In genomic region chr19:8305798-8306197, GRCh38 we compare ENCODE assay signal across 1 cellular context.
TF ChIP-seq lines count a peak whose summit lies in the region.

No MANE protein-coding gene starts in this region.

TF ChIP-seq in IMR-90, 13 proteins besides CTCF, POLR2A, EP300 and RAD21 (continued from another document):
- no peak for TF ChIP-seq MXI1 (IDR thresholded peaks at IDR 0.05; ENCODE audit: borderline replicate concordance, low read depth, low read length)
- TF ChIP-seq CHD1 (IDR thresholded peaks at IDR 0.05; ENCODE audit: low read depth, low read length): no peak
- TF ChIP-seq SMC3 (IDR thresholded peaks at IDR 0.05; ENCODE audit: low read depth, low read length): no peak
- no peak for TF ChIP-seq MAZ (IDR thresholded peaks at IDR 0.05; ENCODE audit: borderline replicate concordance, low read depth, low read length)
- no peak for TF ChIP-seq BHLHE40 (IDR thresholded peaks at IDR 0.05; ENCODE audit: low read depth, low read length)
- TF ChIP-seq, protein P1, sequence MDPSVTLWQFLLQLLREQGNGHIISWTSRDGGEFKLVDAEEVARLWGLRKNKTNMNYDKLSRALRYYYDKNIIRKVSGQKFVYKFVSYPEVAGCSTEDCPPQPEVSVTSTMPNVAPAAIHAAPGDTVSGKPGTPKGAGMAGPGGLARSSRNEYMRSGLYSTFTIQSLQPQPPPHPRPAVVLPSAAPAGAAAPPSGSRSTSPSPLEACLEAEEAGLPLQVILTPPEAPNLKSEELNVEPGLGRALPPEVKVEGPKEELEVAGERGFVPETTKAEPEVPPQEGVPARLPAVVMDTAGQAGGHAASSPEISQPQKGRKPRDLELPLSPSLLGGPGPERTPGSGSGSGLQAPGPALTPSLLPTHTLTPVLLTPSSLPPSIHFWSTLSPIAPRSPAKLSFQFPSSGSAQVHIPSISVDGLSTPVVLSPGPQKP (IDR thresholded peaks at IDR 0.05; ENCODE audit: borderline replicate concordance, low read depth, low read length): no peak
- TF ChIP-seq RCOR1 (IDR thresholded peaks at IDR 0.05; ENCODE audit: insufficient replicate concordance, low read length): no peak
